1 cellular context compared by ENCODE assay signal in genomic region chr6:44234101-44235090, GRCh38.
A peak's percentile ranks its signal among the peaks of the same experiment; 100 is the strongest.
TF ChIP-seq lines count a peak whose summit lies in the region.

No MANE protein-coding gene starts in this region.

TF ChIP-seq in HepG2, 621 proteins besides CTCF, POLR2A, EP300 and RAD21 (continued from another document and continues in another):
- TF ChIP-seq ZBTB42 (CRISPR knock-in tag; IDR thresholded peaks at IDR 0.05), result no peak
- no peak for TF ChIP-seq ZNF230 (CRISPR knock-in tag; IDR thresholded peaks at IDR 0.05)
- no peak for TF ChIP-seq SMARCE1 (IDR thresholded peaks at IDR 0.05; ENCODE audit: borderline replicate concordance)
- no peak for TF ChIP-seq SMARCC2 (IDR thresholded peaks at IDR 0.05)
- TF ChIP-seq PCBP1 (IDR thresholded peaks at IDR 0.05; ENCODE audit: borderline replicate concordance, low read depth, low read length), result no peak
- TF ChIP-seq NFYB (CRISPR knock-in tag; IDR thresholded peaks at IDR 0.05), result no peak
- TF ChIP-seq EHMT2 (IDR thresholded peaks at IDR 0.05; ENCODE audit: borderline replicate concordance, low read depth, low read length), result no peak
- TF ChIP-seq XRCC5 (optimal IDR thresholded peaks at IDR 0.05; ENCODE audit: low read length), result peak; percentile 81
- no peak for TF ChIP-seq THYN1 (CRISPR knock-in tag; IDR thresholded peaks at IDR 0.05; ENCODE audit: borderline replicate concordance, low read depth)
- TF ChIP-seq ZNF44 (CRISPR knock-in tag; IDR thresholded peaks at IDR 0.05), result no peak
- TF ChIP-seq ZBTB34 (CRISPR knock-in tag; IDR thresholded peaks at IDR 0.05), result no peak
- no peak for TF ChIP-seq CHCHD3 (CRISPR knock-in tag; IDR thresholded peaks at IDR 0.05)
- TF ChIP-seq ZNF784 (CRISPR knock-in tag; IDR thresholded peaks at IDR 0.05; ENCODE audit: borderline replicate concordance), result no peak
- TF ChIP-seq SIN3B (IDR thresholded peaks at IDR 0.05; ENCODE audit: low read length), result no peak
- TF ChIP-seq ZNF260 (CRISPR knock-in tag; IDR thresholded peaks at IDR 0.05; ENCODE audit: borderline replicate concordance, low read depth), result no peak
- TF ChIP-seq ZNF138 (CRISPR knock-in tag; IDR thresholded peaks at IDR 0.05; ENCODE audit: low read depth), result 0 out of 2 replicates have a peak, but pooled peaks have one; percentile 40
- TF ChIP-seq ZNF841 (CRISPR knock-in tag; IDR thresholded peaks at IDR 0.05; ENCODE audit: borderline replicate concordance), result no peak
- no peak for TF ChIP-seq SYNCRIP (IDR thresholded peaks at IDR 0.05; ENCODE audit: insufficient read depth, low read depth, low read length)
- no peak for TF ChIP-seq HOXA7 (CRISPR knock-in tag; IDR thresholded peaks at IDR 0.05)
- TF ChIP-seq ZNF337 (CRISPR knock-in tag; IDR thresholded peaks at IDR 0.05; ENCODE audit: borderline replicate concordance, low read depth), result no peak
- no peak for TF ChIP-seq MEIS2 (CRISPR knock-in tag; IDR thresholded peaks at IDR 0.05)
- TF ChIP-seq ZNF619 (CRISPR knock-in tag; IDR thresholded peaks at IDR 0.05), result peak; percentile 83; the same call in 1 of the 2 replicates
- no peak for TF ChIP-seq ARHGAP35 (CRISPR knock-in tag; IDR thresholded peaks at IDR 0.05; ENCODE audit: borderline replicate concordance)
- peak; percentile 97 for TF ChIP-seq ZNF263 (CRISPR knock-in tag; IDR thresholded peaks at IDR 0.05)
- TF ChIP-seq IKZF5 (CRISPR knock-in tag; IDR thresholded peaks at IDR 0.05), result peak; percentile 68; the same call in 1 of the 2 replicates
- no peak for TF ChIP-seq TOPORS (CRISPR knock-in tag; IDR thresholded peaks at IDR 0.05)
- TF ChIP-seq ZBTB25 (CRISPR knock-in tag; IDR thresholded peaks at IDR 0.05), result no peak
- no peak for TF ChIP-seq ZSCAN12 (CRISPR knock-in tag; IDR thresholded peaks at IDR 0.05)
- TF ChIP-seq ZNF782 (CRISPR knock-in tag; IDR thresholded peaks at IDR 0.05; ENCODE audit: borderline replicate concordance), result no peak
- TF ChIP-seq ZFX (CRISPR knock-in tag; IDR thresholded peaks at IDR 0.05; ENCODE audit: low read depth), result peak; percentile 64
- TF ChIP-seq PBX3 (CRISPR knock-in tag; IDR thresholded peaks at IDR 0.05; ENCODE audit: borderline replicate concordance), result no peak
- no peak for TF ChIP-seq MLLT10 (CRISPR knock-in tag; IDR thresholded peaks at IDR 0.05)
- no peak for TF ChIP-seq ZBTB40 (IDR thresholded peaks at IDR 0.05)
- no peak for TF ChIP-seq ZBTB40 (CRISPR knock-in tag; IDR thresholded peaks at IDR 0.05)
- peak; percentile 82; the same call in 1 of the 2 replicates for TF ChIP-seq ZNF281 (CRISPR knock-in tag; IDR thresholded peaks at IDR 0.05; ENCODE audit: borderline replicate concordance)
- TF ChIP-seq ZNF792 (CRISPR knock-in tag; IDR thresholded peaks at IDR 0.05), result peak; percentile 80; the same call in 1 of the 2 replicates
- no peak for TF ChIP-seq ZFAT (CRISPR knock-in tag; conservative IDR thresholded peaks at IDR 0.05)
- no peak for TF ChIP-seq TEAD2 (CRISPR knock-in tag; IDR thresholded peaks at IDR 0.05)
- no peak for TF ChIP-seq ZMAT3 (CRISPR knock-in tag; conservative IDR thresholded peaks at IDR 0.05)
- no peak for TF ChIP-seq ZNF207 (IDR thresholded peaks at IDR 0.05; ENCODE audit: borderline replicate concordance)
- TF ChIP-seq GPN1 (CRISPR knock-in tag; IDR thresholded peaks at IDR 0.05; ENCODE audit: borderline replicate concordance), result no peak
